Comparison of ENCODE assay signal across 2 cellular contexts in the genomic region with DNA sequence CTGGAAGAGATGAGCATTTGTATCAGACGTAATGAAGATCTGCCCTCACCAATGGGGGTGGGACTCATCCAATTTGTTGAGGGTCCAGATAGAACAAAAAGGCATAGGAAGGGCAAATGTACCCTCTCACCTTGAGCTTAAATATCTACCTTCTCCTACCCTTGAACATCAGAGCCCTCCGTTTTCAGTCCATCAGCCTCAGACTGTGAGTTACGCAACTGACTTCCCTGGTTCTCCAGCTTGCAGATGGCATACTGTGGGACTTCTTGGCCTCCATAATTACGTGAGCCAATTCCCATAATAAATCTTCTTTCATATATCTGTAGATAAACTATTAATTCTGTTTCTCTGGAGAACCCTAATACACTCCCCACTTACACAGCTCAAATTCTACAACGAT.
TF ChIP-seq lines count a peak whose summit lies in the region.

No MANE protein-coding gene starts in this region.

TF ChIP-seq in HepG2, 621 proteins besides CTCF, POLR2A, EP300 and RAD21:
- TF ChIP-seq ZNF768 (CRISPR knock-in tag; IDR thresholded peaks at IDR 0.05) (no peak), CEBPB (IDR thresholded peaks at IDR 0.05; ENCODE audit: borderline replicate concordance, low read depth, low read length) (peak; percentile 51), FOXA3 (CRISPR knock-in tag; IDR thresholded peaks at IDR 0.05) (no peak)

TF ChIP-seq in Ishikawa, 13 proteins besides CTCF, POLR2A, EP300 and RAD21:
- TF ChIP-seq ZBTB7A (IDR thresholded peaks at IDR 0.05; ENCODE audit: low read depth) (no peak), CEBPB (IDR thresholded peaks at IDR 0.05) (0 out of 2 replicates have a peak, but pooled peaks have one; percentile 18)
